ENCODE assay signal across 8 cellular contexts in genomic region chr7:116271980-116272886, GRCh38.
DNase-seq lines count a peak whose midpoint lies in the region; ATAC-seq and TF ChIP-seq lines count a peak whose summit lies in the region.

No MANE protein-coding gene starts in this region.

- no peak for TF ChIP-seq CTCF in epithelial cell of proximal tubule (conservative IDR thresholded peaks at IDR 0.05; ENCODE audit: low read depth, low read length)
- TF ChIP-seq CTCF in osteoblast (IDR thresholded peaks at IDR 0.05; ENCODE audit: extremely low read depth, low read depth, low read length) = no peak
- TF ChIP-seq CTCF in CD8-positive, alpha-beta T cell (IDR thresholded peaks at IDR 0.05) = no peak

- ATAC-seq in CD8-positive, alpha-beta T cell = no peak
- ATAC-seq in HG03175 (IDR thresholded peaks at IDR 0.05; ENCODE audit: unreplicated experiment) = no peak
- ATAC-seq in HG03025 (IDR thresholded peaks at IDR 0.05; ENCODE audit: low FRiP score, unreplicated experiment) = no peak

- no peaks in the 10 kb centered on the region for H3K9me3 Mint-ChIP-seq in CD8-positive, alpha-beta T cell

- peaks cover 38% of the 10 kb centered on the region for H3K4me1 ChIP-seq in osteoblast (ENCODE audit: insufficient read depth, low read length)
- no peaks in the 10 kb centered on the region for H3K4me1 ChIP-seq in CD8-positive, alpha-beta T cell (ENCODE audit: insufficient read depth, low read length)

- TF ChIP-seq RAD21 in Ishikawa (IDR thresholded peaks at IDR 0.05; ENCODE audit: low read depth) = no peak; the same call in 1 of the 2 replicates

- CTCF ChIA-PET in CD8-positive, alpha-beta T cell (lab: Charles Lee) = no interaction called here

- H4K20me1 ChIP-seq in osteoblast (ENCODE audit: insufficient read depth, low read length) = no peaks in the 10 kb centered on the region

- H3K27ac Mint-ChIP-seq in CD8-positive, alpha-beta T cell = no peak overlapping the region

- H3K79me2 ChIP-seq in osteoblast (ENCODE audit: insufficient read depth, low read length) = no peaks in the 10 kb centered on the region

- H3K4me3 Mint-ChIP-seq in CD8-positive, alpha-beta T cell = no peak overlapping the region

- H3K4me3 ChIP-seq in epithelial cell of proximal tubule (ENCODE audit: low read depth, low read length) = no peak overlapping the region
- H3K4me3 ChIP-seq in osteoblast (ENCODE audit: insufficient read depth, low read length) = peak overlapping the region; percentile 27
- no peak overlapping the region for H3K4me3 ChIP-seq in CD8-positive, alpha-beta T cell (ENCODE audit: low read depth, low read length)

- no peaks in the 10 kb centered on the region for H3K4me1 Mint-ChIP-seq in CD8-positive, alpha-beta T cell (ENCODE audit: low read depth)

- H3K36me3 ChIP-seq in osteoblast (ENCODE audit: insufficient read depth, low read length) = no peaks in the 10 kb centered on the region
- no peaks in the 10 kb centered on the region for H3K36me3 ChIP-seq in CD8-positive, alpha-beta T cell (ENCODE audit: insufficient read depth, low read length)

- TF ChIP-seq EP300 in Ishikawa (IDR thresholded peaks at IDR 0.05; ENCODE audit: borderline replicate concordance) = no peak; the same call in 1 of the 2 replicates

- H3K4me2 ChIP-seq in osteoblast (ENCODE audit: insufficient read depth, low read length) = peak overlapping the region; percentile 79

- H3K9me3 ChIP-seq in osteoblast (ENCODE audit: low read depth, low read length) = no peaks in the 10 kb centered on the region
- no peaks in the 10 kb centered on the region for H3K9me3 ChIP-seq in CD8-positive, alpha-beta T cell (ENCODE audit: low read length)

- no peaks in the 10 kb centered on the region for H3K27me3 ChIP-seq in osteoblast (ENCODE audit: insufficient read depth, low read length)
- H3K27me3 ChIP-seq in CD8-positive, alpha-beta T cell (ENCODE audit: insufficient read depth, low read length) = no peaks in the 10 kb centered on the region

- H2AFZ ChIP-seq in osteoblast (ENCODE audit: low read length) = peak overlapping the region; percentile 22

- H3K36me3 Mint-ChIP-seq in CD8-positive, alpha-beta T cell = no peaks in the 10 kb centered on the region

- peaks cover 18% of the 10 kb centered on the region for H3K27me3 Mint-ChIP-seq in CD8-positive, alpha-beta T cell (ENCODE audit: low read depth)

- intact Hi-C loops in CD8-positive, alpha-beta T cell (cut with DNase I, micrococcal nuclease) = no loop called here

- DNase-seq in DMS53 treated with DMSO at 0.1 percent for 48 hours (lab: John Stamatoyannopoulos, UW; ENCODE audit: unreplicated experiment) = peak; percentile 25
- peak; percentile 91 for DNase-seq in epithelial cell of proximal tubule (ENCODE audit: low read depth)
- peak; percentile 66 for DNase-seq in osteoblast (ENCODE audit: insufficient read length, low spot score, missing footprints)
- DNase-seq in CD8-positive, alpha-beta T cell = no peak
- no peak for DNase-seq in effector CD4-positive, alpha-beta T cell

- POLR2A ChIA-PET in CD8-positive, alpha-beta T cell (lab: Charles Lee) = no interaction called here

- H3K27ac ChIP-seq in osteoblast (ENCODE audit: low read depth, low read length) = peak overlapping the region; percentile 88
- no peak overlapping the region for H3K27ac ChIP-seq in CD8-positive, alpha-beta T cell (ENCODE audit: low read depth, low read length)

TF ChIP-seq in Ishikawa, 13 proteins besides CTCF, POLR2A, EP300 and RAD21:
- TF ChIP-seq TCF12 (IDR thresholded peaks at IDR 0.05; ENCODE audit: low read depth) (peak; percentile 51; the same call in 1 of the 2 replicates), REST (IDR thresholded peaks at IDR 0.05; ENCODE audit: low read depth) (no peak), TEAD4 (IDR thresholded peaks at IDR 0.05) (peak; percentile 73), USF1 (IDR thresholded peaks at IDR 0.05) (no peak), NFIC (IDR thresholded peaks at IDR 0.05) (peak; percentile 62), FOXM1 (IDR thresholded peaks at IDR 0.05; ENCODE audit: borderline replicate concordance, low read depth) (peak; percentile 36; the same call in 1 of the 2 replicates)

Comparison
In these comparisons a context has a peak if more than half of its experiments do, and no peak if none do; other contexts are left out.
1. DNase-seq: peak in DMS53 treated with DMSO at 0.1 percent for 48 hours (single experiment), epithelial cell of proximal tubule (single experiment) and osteoblast (single experiment); none in CD8-positive, alpha-beta T cell (0 of 7) and effector CD4-positive, alpha-beta T cell (single experiment).